In genomic region chr21:42923553-42924432, GRCh38 we compare ENCODE assay signal across 8 cellular contexts. TPM values are rescaled to one million over a fixed set of nuclear protein-coding genes. Genes with fewer than 3 reads are reported as not detected.
DNase-seq lines count a peak whose midpoint lies in the region; ATAC-seq, FAIRE-seq and TF ChIP-seq lines count a peak whose summit lies in the region.

No MANE protein-coding gene starts in this region.

- no peak for FAIRE-seq in bronchial epithelial cell (lab: Jason Lieb, UNC)

- DNase-seq in DMS153 treated with DMSO at 0.1 percent for 48 hours (lab: John Stamatoyannopoulos, UW; ENCODE audit: unreplicated experiment): peak; percentile 87
- DNase-seq in NCI-H2196 treated with DMSO at 0.1 percent for 48 hours (lab: John Stamatoyannopoulos, UW; ENCODE audit: unreplicated experiment): peak; percentile 85
- DNase-seq in WERI-Rb-1: peak; percentile 94
- DNase-seq in bronchial epithelial cell (ENCODE audit: low read depth): peak; percentile 81
- peak; percentile 80 for DNase-seq in iris pigment epithelial cell (ENCODE audit: low read depth)
- DNase-seq in stimulated activated CD4-positive, alpha-beta T cell treated with anti-CD3 and anti-CD28 coated beads, Interleukin-12 subunit alpha, Interleukin-12 subunit beta, amount 100 ng/mL, for 4 hours: peak; percentile 48

- ATAC-seq in HG02798 (IDR thresholded peaks at IDR 0.05; ENCODE audit: poor library complexity, unreplicated experiment) (peak; percentile 51), HG02840 (IDR thresholded peaks at IDR 0.05; ENCODE audit: low FRiP score, unreplicated experiment) (no peak)

- H3K36me3 ChIP-seq in WERI-Rb-1 (no peaks in the 10 kb centered on the region), bronchial epithelial cell (ENCODE audit: control insufficient read depth, insufficient read depth, low read length) (no peaks in the 10 kb centered on the region)

- peak; percentile 82 for TF ChIP-seq CTCF in WERI-Rb-1 (IDR thresholded peaks at IDR 0.05; ENCODE audit: low read depth, low read length)
- peak; percentile 85 for TF ChIP-seq CTCF in bronchial epithelial cell (IDR thresholded peaks at IDR 0.05; ENCODE audit: insufficient read depth, low read length, severe bottlenecking)

- no peak overlapping the region for H3K4me3 ChIP-seq in WERI-Rb-1 (ENCODE audit: low read depth, low read length)
- H3K4me3 ChIP-seq in bronchial epithelial cell (ENCODE audit: low read depth, low read length): no peak overlapping the region

- H3K9me3 ChIP-seq in WERI-Rb-1 (ENCODE audit: severe bottlenecking): peaks cover 3% of the 10 kb centered on the region

- H3K27me3 ChIP-seq in WERI-Rb-1 (ENCODE audit: insufficient read depth, low read depth, severe bottlenecking) (no peaks in the 10 kb centered on the region), bronchial epithelial cell (ENCODE audit: control insufficient read depth, insufficient read depth, low read length) (no peaks in the 10 kb centered on the region)

- peak overlapping the region; percentile 76 for H3K27ac ChIP-seq in WERI-Rb-1

RNA-seq across cellular contexts. Expression of gene ERVH48-1, which starts 1.6 kb away (rescaled TPM):
- total RNA-seq in bronchial epithelial cell: under 0.01 TPM in 1 of 2 replicates, not detected in the other

RNA-seq across cellular contexts. Expression of gene NDUFV3, which starts 30.7 kb away (rescaled TPM):
- total RNA-seq in bronchial epithelial cell: 29.7 and 44.2 TPM in 2 replicates

RNA-seq across cellular contexts. Expression of gene WDR4, which starts 44.5 kb away (rescaled TPM):
- total RNA-seq in bronchial epithelial cell: 16.3 and 28.4 TPM in 2 replicates

RNA-seq across cellular contexts. Expression of gene PKNOX1, which starts 50.6 kb away (rescaled TPM):
- total RNA-seq in bronchial epithelial cell: 7.9 and 9.1 TPM in 2 replicates
